9 cellular contexts compared by ENCODE assay signal in the genomic region with DNA sequence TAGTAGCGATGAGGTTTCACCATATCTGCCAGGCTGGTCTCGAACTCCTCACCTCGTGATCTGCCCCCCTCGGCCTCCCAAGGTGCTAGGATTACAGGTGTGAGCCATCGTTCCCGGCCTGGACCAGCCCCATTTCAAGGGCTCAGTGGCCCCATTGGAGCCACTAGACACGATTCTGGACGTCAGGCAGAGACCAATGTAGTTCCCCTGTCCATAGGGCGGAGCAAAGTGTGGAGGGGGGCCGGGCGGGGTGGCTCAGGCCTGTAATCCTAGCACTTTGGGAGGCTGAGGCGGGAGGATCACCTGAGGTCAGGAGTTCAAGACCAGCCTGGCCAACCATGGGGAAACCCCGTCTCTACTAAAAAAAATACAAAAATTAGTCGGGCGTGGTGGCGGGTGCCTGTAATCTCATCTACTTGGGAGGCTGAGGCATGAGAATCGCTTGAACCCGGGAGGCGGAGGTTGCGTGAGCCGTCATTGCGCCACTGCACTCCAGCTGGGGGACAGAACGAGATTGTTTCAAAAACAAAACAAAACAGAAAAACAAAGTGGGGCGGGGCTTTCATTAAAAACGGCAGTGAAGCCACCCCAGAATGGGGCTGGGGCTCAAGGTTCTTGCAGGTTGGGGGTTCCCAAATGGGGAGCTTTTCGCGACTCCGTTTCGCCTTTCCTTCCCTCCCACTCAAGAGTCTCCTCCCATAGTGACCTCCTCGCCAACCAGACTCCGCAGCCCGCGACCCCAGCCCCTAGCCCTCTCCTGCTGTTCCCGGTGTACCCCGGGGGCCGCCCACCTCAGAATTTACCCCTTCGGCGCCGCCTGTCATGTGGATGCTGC. TPM values are rescaled to one million over a fixed set of nuclear protein-coding genes. Genes with fewer than 3 reads are reported as not detected.
A peak's percentile ranks its signal among the peaks of the same experiment; 100 is the strongest.
DNase-seq lines count a peak whose midpoint lies in the region; ATAC-seq and TF ChIP-seq lines count a peak whose summit lies in the region.
"Had no signal": no experiment of that assay in that cellular context is flagged by ENCODE, and none has a peak within 500 bp of the region (broad histone marks: within the 10 kb centered on the region; RNA-seq: fewer than 3 reads in every experiment).

No MANE protein-coding gene starts in this region.

- TF ChIP-seq CTCF in liver (IDR thresholded peaks at IDR 0.05; ENCODE audit: low read depth, low read length, missing input control) (no peak), tibial artery (IDR thresholded peaks at IDR 0.05) (no peak)

- DNase-seq in activated T-cell treated with anti-CD3 and anti-CD28 coated beads, Interleukin-2, amount 50 U/mL, for 4 hours, result no peak
- DNase-seq in activated T-cell treated with anti-CD3 and anti-CD28 coated beads, Interleukin-2, amount 50 U/mL, for 1 hour, result no peak
- DNase-seq in tibial artery, result peak in 1 of 2 donors; percentile 68
- no peak for DNase-seq in A172 (ENCODE audit: low spot score)
- DNase-seq in NCI-H1105 (lab: John Stamatoyannopoulos, UW), result no peak
- no peak for DNase-seq in activated CD4-positive, alpha-beta T cell treated with anti-CD3 and anti-CD28 coated beads, Interleukin-2, amount 50 U/mL, for 4 hours

- H3K36me3 ChIP-seq in liver (ENCODE audit: control insufficient read depth in 4 of 4, insufficient read depth in 3 of 4, low read depth in 1 of 4, low read length in 3 of 4), result no peaks in the 10 kb centered on the region
- H3K36me3 ChIP-seq in tibial artery, result no peaks in the 10 kb centered on the region

- H3K36me3 Mint-ChIP-seq in activated T-cell treated with anti-CD3 and anti-CD28 coated beads, Interleukin-2, amount 50 U/mL, for 4 hours (ENCODE audit: insufficient read depth), result peaks cover 3% of the 10 kb centered on the region

- no peaks in the 10 kb centered on the region for H3K9me3 Mint-ChIP-seq in activated T-cell treated with anti-CD3 and anti-CD28 coated beads, Interleukin-2, amount 50 U/mL, for 4 hours

- H3K4me1 Mint-ChIP-seq in activated T-cell treated with anti-CD3 and anti-CD28 coated beads, Interleukin-2, amount 50 U/mL, for 4 hours (ENCODE audit: low read depth), result peaks cover 54% of the 10 kb centered on the region

- ATAC-seq in activated T-cell treated with anti-CD3 and anti-CD28 coated beads, Interleukin-2, amount 50 U/mL, for 4 hours, result no peak

- no peak for TF ChIP-seq RAD21 in liver (IDR thresholded peaks at IDR 0.05)

- no peaks in the 10 kb centered on the region for H3K9me3 ChIP-seq in liver (ENCODE audit: control insufficient read depth in 4 of 4, low read length in 3 of 4)
- H3K9me3 ChIP-seq in tibial artery, result no peaks in the 10 kb centered on the region

- H3K27ac ChIP-seq in angular gyrus (ENCODE audit: low read depth, low read length) (peak overlapping the region; percentile 92), liver (ENCODE audit: low read depth in 1 of 2, low read length in 2 of 2) (peak overlapping the region in 1 of 2 donors; percentile 28), tibial artery (peak overlapping the region; percentile 70 to 79)

- intact Hi-C loops in tibial artery (cut with DNase I; ENCODE audit: low total_unique reads), result no loop called here

- peak overlapping the region; percentile 93 for H3K4me3 Mint-ChIP-seq in activated T-cell treated with anti-CD3 and anti-CD28 coated beads, Interleukin-2, amount 50 U/mL, for 4 hours

- H3K9ac ChIP-seq in liver (ENCODE audit: low read depth in 1 of 2, low read length in 2 of 2), result peak overlapping the region in 1 of 2 donors; percentile 26

- H3K4me1 ChIP-seq in liver (ENCODE audit: control insufficient read depth in 4 of 4, insufficient read depth in 4 of 4, low read length in 3 of 4), result peaks cover 0 to 18% (median 6%) of the 10 kb centered on the region in 4 donors
- peaks cover 0 to 30% (median 7%) of the 10 kb centered on the region in 4 donors for H3K4me1 ChIP-seq in tibial artery

- WGBS in liver, result 38% methylated on average over 39 of the region's 39 CpGs

- H3K27me3 ChIP-seq in liver (ENCODE audit: control insufficient read depth in 4 of 4, insufficient read depth in 4 of 4, low read length in 3 of 4) (no peaks in the 10 kb centered on the region), tibial artery (no peaks in the 10 kb centered on the region)

- H3K4me3 ChIP-seq in liver (ENCODE audit: low read depth in 1 of 3, low read length in 3 of 3), result peak overlapping the region in 2 of 3 donors; percentile 48 to 60
- H3K4me3 ChIP-seq in tibial artery, result peak overlapping the region; percentile 71 to 91

- no peaks in the 10 kb centered on the region for H3K27me3 Mint-ChIP-seq in activated T-cell treated with anti-CD3 and anti-CD28 coated beads, Interleukin-2, amount 50 U/mL, for 4 hours (ENCODE audit: low read depth)

TF ChIP-seq in liver, 16 proteins besides CTCF, POLR2A, EP300 and RAD21:
- TF ChIP-seq NR2F2 (IDR thresholded peaks at IDR 0.05) (no peak), YY1 (IDR thresholded peaks at IDR 0.05) (no peak), HNF4A (conservative IDR thresholded peaks at IDR 0.05) (no peak), TAF1 (conservative IDR thresholded peaks at IDR 0.05) (no peak), RXRA (IDR thresholded peaks at IDR 0.05) (no peak), JUND (IDR thresholded peaks at IDR 0.05) (no peak), GABPA (IDR thresholded peaks at IDR 0.05 in 1 of 2, conservative IDR thresholded peaks at IDR 0.05 in 1 of 2) (no peak)
- TF ChIP-seq, protein P1, sequence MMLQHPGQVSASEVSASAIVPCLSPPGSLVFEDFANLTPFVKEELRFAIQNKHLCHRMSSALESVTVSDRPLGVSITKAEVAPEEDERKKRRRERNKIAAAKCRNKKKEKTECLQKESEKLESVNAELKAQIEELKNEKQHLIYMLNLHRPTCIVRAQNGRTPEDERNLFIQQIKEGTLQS (IDR thresholded peaks at IDR 0.05), result no peak

RNA-seq across cellular contexts. Expression of a gene that starts 0.8 kb away (rescaled TPM):
- 10 to 100 TPM; 92.5 to 96.3 (median 94.6) TPM for total RNA-seq in activated T-cell treated with anti-CD3 and anti-CD28 coated beads, Interleukin-2, amount 50 U/mL, for 4 hours
- 10 to 100 TPM; 26.4 to 35.3 TPM for total RNA-seq in liver
- 100 to 1,000 TPM in 1 of 2 donors, 10 to 100 TPM in 1; 86.3 to 157 TPM for polyA plus RNA-seq in liver
- 69.6 and 81.8 TPM in 2 replicates for total RNA-seq in A172 (2014; rRNA removed; shearing (Covaris generic))

RNA-seq across cellular contexts. Expression of a gene that starts 10.4 kb away (rescaled TPM):
- total RNA-seq in activated T-cell treated with anti-CD3 and anti-CD28 coated beads, Interleukin-2, amount 50 U/mL, for 4 hours, result 100 to 1,000 TPM; 119 to 128 (median 120) TPM
- 10 to 100 TPM; 32.5 to 43.0 TPM for total RNA-seq in liver
- polyA plus RNA-seq in liver, result 10 to 100 TPM; 29.4 to 36.5 TPM
- total RNA-seq in A172 (2014; rRNA removed; shearing (Covaris generic)), result 216 and 229 TPM in 2 replicates

RNA-seq across cellular contexts. Expression of a gene that starts 32.7 kb away (rescaled TPM):
- 10 to 100 TPM; 42.5 to 49.8 (median 44.3) TPM for total RNA-seq in activated T-cell treated with anti-CD3 and anti-CD28 coated beads, Interleukin-2, amount 50 U/mL, for 4 hours
- total RNA-seq in liver, result 10 to 100 TPM; 18.4 to 31.7 TPM
- 10 to 100 TPM; 19.4 to 34.5 TPM for polyA plus RNA-seq in liver
- 302 and 408 TPM in 2 replicates for total RNA-seq in A172 (2014; rRNA removed; shearing (Covaris generic))

RNA-seq across cellular contexts. Expression of a gene that starts 43.2 kb away (rescaled TPM):
- 100 to 1,000 TPM; 161 to 213 (median 175) TPM for total RNA-seq in activated T-cell treated with anti-CD3 and anti-CD28 coated beads, Interleukin-2, amount 50 U/mL, for 4 hours
- 100 to 1,000 TPM; 110 to 222 TPM for total RNA-seq in liver
- 100 to 1,000 TPM; 282 to 293 TPM for polyA plus RNA-seq in liver
- total RNA-seq in A172 (2014; rRNA removed; shearing (Covaris generic)), result 340 and 446 TPM in 2 replicates

RNA-seq across cellular contexts. Expression of a gene that starts 53.5 kb away (rescaled TPM):
- total RNA-seq in activated T-cell treated with anti-CD3 and anti-CD28 coated beads, Interleukin-2, amount 50 U/mL, for 4 hours, result under 1 TPM in 1 of 3 donors, not detected in 2; 0.19 TPM
- under 1 TPM in 1 of 2 donors, not detected in 1; 0.42 TPM for total RNA-seq in liver
- polyA plus RNA-seq in liver, result under 1 TPM; 0.15 to 0.22 TPM
- total RNA-seq in A172 (2014; rRNA removed; shearing (Covaris generic)), result 0.29 TPM in 1 of 2 replicates, not detected in the other
- total RNA-seq: Daoy had no signal
